ENCODE assay signal across 26 cellular contexts in genomic region chr4:39498724-39499014, GRCh38.
"Had no signal": no experiment of that assay in that cellular context is flagged by ENCODE, and none has a peak within 500 bp of the region (broad histone marks: within the 10 kb centered on the region; RNA-seq: fewer than 3 reads in every experiment).

No MANE protein-coding gene starts in this region.

- ATAC-seq: esophagus mucosa; gastrocnemius medialis; left lobe of liver; natural killer cell; sciatic nerve; stimulated activated naive CD8-positive, alpha-beta T cell treated with anti-CD3 and anti-CD28 coated beads, Interleukin-15, amount 100 ng/mL, for 72 hours; upper lobe of right lung had no signal

- H3K27ac Mint-ChIP-seq: dendritic cell treated with granulocyte-macrophage colony-stimulating factor and Interleukin-4, amounts not matched to agents 40 ng/mL and 50 ng/mL, for 4 days; endodermal cell; memory B cell; natural killer cell; stimulated activated naive CD8-positive, alpha-beta T cell treated with anti-CD3 and anti-CD28 coated beads, Interleukin-15, amount 100 ng/mL, for 72 hours had no signal

- H3K4me1 ChIP-seq: gastrocnemius medialis, parathyroid adenoma, suprapubic skin, transverse colon, upper lobe of right lung, uterus had no signal

- DNase-seq: effector CD8-positive, alpha-beta T cell; endodermal cell; gastrocnemius medialis; kidney; natural killer cell; occipital lobe; stimulated activated CD4-positive, alpha-beta T cell treated with anti-CD3 and anti-CD28 coated beads, Interleukin-12 subunit alpha, Interleukin-12 subunit beta, amount 100 ng/mL, for 4 hours; stimulated activated CD4-positive, alpha-beta T cell treated with anti-CD3 and anti-CD28 coated beads, Interleukin-1b, Interleukin-23, amount 100 ng/mL, for 48 hours; stimulated activated CD4-positive, alpha-beta T cell treated with anti-CD3 and anti-CD28 coated beads, Interleukin-4, amount 100 ng/mL, for 1 hour; stimulated activated CD8-positive, alpha-beta memory T cell treated with anti-CD3 and anti-CD28 coated beads, Interleukin-4, amount 100 ng/mL, for 48 hours; stimulated activated naive CD4-positive, alpha-beta T cell; stimulated activated naive CD8-positive, alpha-beta T cell treated with anti-CD3 and anti-CD28 coated beads, Interleukin-15, amount 100 ng/mL, for 72 hours; transverse colon; upper lobe of right lung; uterus had no signal

- H3K36me3 ChIP-seq: uterus had no signal

- H3K9ac ChIP-seq: parathyroid adenoma had no signal

- H3K4me3 ChIP-seq: gastrocnemius medialis, lung, smooth muscle cell, suprapubic skin, transverse colon, upper lobe of right lung, uterus had no signal

- H3K27me3 ChIP-seq: gastrocnemius medialis, suprapubic skin, transverse colon, upper lobe of right lung, uterus had no signal

- H3K9me3 Mint-ChIP-seq: dendritic cell treated with granulocyte-macrophage colony-stimulating factor and Interleukin-4, amounts not matched to agents 40 ng/mL and 50 ng/mL, for 4 days; endodermal cell; memory B cell; natural killer cell; stimulated activated naive CD8-positive, alpha-beta T cell treated with anti-CD3 and anti-CD28 coated beads, Interleukin-15, amount 100 ng/mL, for 72 hours had no signal

- H2AFZ ChIP-seq: parathyroid adenoma had no signal

- H3K4me3 Mint-ChIP-seq: dendritic cell treated with granulocyte-macrophage colony-stimulating factor and Interleukin-4, amounts not matched to agents 40 ng/mL and 50 ng/mL, for 4 days; endodermal cell; memory B cell; natural killer cell; stimulated activated naive CD8-positive, alpha-beta T cell treated with anti-CD3 and anti-CD28 coated beads, Interleukin-15, amount 100 ng/mL, for 72 hours had no signal

- H3K27ac ChIP-seq: epithelial cell of prostate, gastrocnemius medialis, parathyroid adenoma, suprapubic skin, transverse colon, upper lobe of right lung, uterus had no signal

- H3K27me3 Mint-ChIP-seq: dendritic cell treated with granulocyte-macrophage colony-stimulating factor and Interleukin-4, amounts not matched to agents 40 ng/mL and 50 ng/mL, for 4 days; memory B cell; progenitor cell of endocrine pancreas; stimulated activated naive CD8-positive, alpha-beta T cell treated with anti-CD3 and anti-CD28 coated beads, Interleukin-15, amount 100 ng/mL, for 72 hours had no signal

- H3K4me1 Mint-ChIP-seq: endodermal cell; memory B cell; natural killer cell; stimulated activated naive CD8-positive, alpha-beta T cell treated with anti-CD3 and anti-CD28 coated beads, Interleukin-15, amount 100 ng/mL, for 72 hours had no signal

- H3K4me2 ChIP-seq: smooth muscle cell had no signal

- H3K79me2 ChIP-seq: parathyroid adenoma had no signal

- H3K9me3 ChIP-seq: gastrocnemius medialis, suprapubic skin, transverse colon, upper lobe of right lung, uterus had no signal
